ENCODE assay signal across 18 cellular contexts in genomic region chr7:73850212-73850611, GRCh38. TPM values are rescaled to one million over a fixed set of nuclear protein-coding genes. Genes with fewer than 3 reads are reported as not detected.
A peak's percentile ranks its signal among the peaks of the same experiment; 100 is the strongest.
DNase-seq lines count a peak whose midpoint lies in the region; ATAC-seq, FAIRE-seq and TF ChIP-seq lines count a peak whose summit lies in the region.
"Had no signal": no experiment of that assay in that cellular context is flagged by ENCODE, and none has a peak within 500 bp of the region (broad histone marks: within the 10 kb centered on the region; RNA-seq: fewer than 3 reads in every experiment).

No MANE protein-coding gene starts in this region.

- no peaks in the 10 kb centered on the region for H3K36me3 ChIP-seq in right atrium auricular region
- H3K36me3 ChIP-seq in muscle layer of colon (ENCODE audit: insufficient read depth, low read length), result no peaks in the 10 kb centered on the region
- H3K36me3 ChIP-seq in aorta (ENCODE audit: control insufficient read depth in 1 of 2, insufficient read depth in 2 of 2, low read length in 1 of 2), result no peaks in the 10 kb centered on the region
- H3K36me3 ChIP-seq: MG63, stomach had no signal

- ATAC-seq in left cardiac atrium (no peak), aorta (ENCODE audit: low FRiP score) (peak; percentile 5), GM21390 (IDR thresholded peaks at IDR 0.05; ENCODE audit: unreplicated experiment) (no peak), HG02840 (IDR thresholded peaks at IDR 0.05; ENCODE audit: low FRiP score, unreplicated experiment) (no peak)
- ATAC-seq: body of pancreas; effector memory CD8-positive, alpha-beta T cell had no signal

- no peak for TF ChIP-seq CTCF in right atrium auricular region (IDR thresholded peaks at IDR 0.05)
- no peak for TF ChIP-seq CTCF in coronary artery (IDR thresholded peaks at IDR 0.05)

- WGBS in aorta, 2 donors, result 89% methylated on average over 9 of the region's 9 CpGs

- H3K4me1 ChIP-seq in right atrium auricular region (peaks cover 0 to 18% of the 10 kb centered on the region in 2 donors), muscle layer of colon (ENCODE audit: insufficient read depth, low read length) (peaks cover 26% of the 10 kb centered on the region), aorta (ENCODE audit: control insufficient read depth in 1 of 2, insufficient read depth in 2 of 2, low read length in 2 of 2) (no peaks in the 10 kb centered on the region)

- FAIRE-seq in RCC 7860 (lab: Jason Lieb, UNC), result no peak

- intact Hi-C loops in left cardiac atrium (cut with DNase I) (loop anchor here in 1 of 2 donors (10.0 kb wide), 1 partner anchor 235 kb away; no protein-coding TSS in a partner anchor), aorta (cut with DNase I) (no loop called here)

- no peak overlapping the region for H3K9ac ChIP-seq in muscle layer of colon (ENCODE audit: low read length)

- DNase-seq in right atrium auricular region (ENCODE audit: low spot score) (no peak), left cardiac atrium (no peak), coronary artery (ENCODE audit: low spot score) (no peak), aorta (no peak), RCC 7860 (ENCODE audit: low spot score) (no peak)
- DNase-seq: activated gamma-delta T cell treated with Interleukin-2 at 50 U/mL for 16 hours; body of pancreas; effector memory CD8-positive, alpha-beta T cell; NCI-H2107; NCI-H774; nephron progenitor cell; right cardiac atrium; SHP77; stomach had no signal

- H3K9me3 ChIP-seq in right atrium auricular region, result no peaks in the 10 kb centered on the region
- H3K9me3 ChIP-seq in muscle layer of colon (ENCODE audit: low read length), result no peaks in the 10 kb centered on the region
- no peaks in the 10 kb centered on the region for H3K9me3 ChIP-seq in aorta (ENCODE audit: control insufficient read depth, low read length)
- H3K9me3 ChIP-seq: body of pancreas, MG63, stomach had no signal

- H3K27me3 ChIP-seq in right atrium auricular region (no peaks in the 10 kb centered on the region), muscle layer of colon (ENCODE audit: control insufficient read depth in 1 of 2, insufficient read depth in 2 of 2, low read length in 2 of 2) (no peaks in the 10 kb centered on the region), aorta (ENCODE audit: control insufficient read depth in 1 of 2, insufficient read depth in 2 of 2, low read length in 1 of 2) (no peaks in the 10 kb centered on the region)
- H3K27me3 ChIP-seq: body of pancreas, MG63 had no signal

- H3K4me3 ChIP-seq in right atrium auricular region, result no peak overlapping the region
- no peak overlapping the region for H3K4me3 ChIP-seq in coronary artery
- no peak overlapping the region for H3K4me3 ChIP-seq in muscle layer of colon (ENCODE audit: low read depth in 1 of 2, low read length in 2 of 2)
- H3K4me3 ChIP-seq in aorta (ENCODE audit: low read length in 2 of 2), result no peak overlapping the region
- H3K4me3 ChIP-seq: body of pancreas, MG63, stomach had no signal

- H3K27ac ChIP-seq in right atrium auricular region, result peak overlapping the region; percentile 35 to 78
- H3K27ac ChIP-seq in coronary artery, result peak overlapping the region; percentile 11 to 86
- H3K27ac ChIP-seq in muscle layer of colon (ENCODE audit: low read depth, low read length), result peak overlapping the region; percentile 14
- no peak overlapping the region for H3K27ac ChIP-seq in aorta (ENCODE audit: low read depth in 1 of 2, low read length in 2 of 2)

RNA-seq across cellular contexts. Expression of gene METTL27, which starts 7.9 kb away (rescaled TPM):
- under 1 TPM in 1 of 2 donors, not detected in 1; 0.39 TPM for total RNA-seq in right atrium auricular region
- under 1 TPM; 0.32 to 0.92 TPM for total RNA-seq in left cardiac atrium
- total RNA-seq in aorta, result 1 to 10 TPM; 1.3 to 7.4 TPM
- 1 to 10 TPM in 1 of 2 donors, not detected in 1; 5.3 TPM for polyA plus RNA-seq in aorta

RNA-seq across cellular contexts. Expression of gene TMEM270, which starts 10.7 kb away (rescaled TPM):
- total RNA-seq in right atrium auricular region, result not detected
- not detected for total RNA-seq in left cardiac atrium
- not detected for total RNA-seq in aorta
- not detected for polyA plus RNA-seq in aorta
- total RNA-seq: body of pancreas, right cardiac atrium, stomach had no signal
- polyA plus RNA-seq: right cardiac atrium, stomach had no signal

RNA-seq across cellular contexts. Expression of gene CLDN4, which starts 19.4 kb away (rescaled TPM):
- total RNA-seq in right atrium auricular region (under 1 TPM in 1 of 2 donors, not detected in 1; 0.41 TPM), left cardiac atrium (under 1 TPM in 1 of 2 donors, not detected in 1; 0.71 TPM), aorta (under 1 TPM; 0.19 to 0.84 TPM)
- 10 to 100 TPM in 1 of 2 donors, under 1 TPM in 1; 0.69 to 16.9 TPM for polyA plus RNA-seq in aorta
- polyA plus RNA-seq: right cardiac atrium had no signal

Comparison
In these comparisons a context has a peak if more than half of its experiments do, and no peak if none do; other contexts are left out.
1. H3K27ac ChIP-seq: peak in right atrium auricular region (2 of 2), coronary artery (2 of 2) and muscle layer of colon (single experiment); none in aorta (0 of 2).